23 cellular contexts compared by ENCODE assay signal in genomic region chr9:82491604-82492003, GRCh38.
A peak's percentile ranks its signal among the peaks of the same experiment; 100 is the strongest.
DNase-seq lines count a peak whose midpoint lies in the region; ATAC-seq and TF ChIP-seq lines count a peak whose summit lies in the region.
"Had no signal": no experiment of that assay in that cellular context is flagged by ENCODE, and none has a peak within 500 bp of the region (broad histone marks: within the 10 kb centered on the region; RNA-seq: fewer than 3 reads in every experiment).

No MANE protein-coding gene starts in this region.

- no TSS peak for BruUV-seq in IMR-90 (replicated peaks; lab: Mats Ljungman, UMichigan)

- no peak overlapping the region for H2AFZ ChIP-seq in SK-N-SH (ENCODE audit: low read depth)
- no peak overlapping the region for H2AFZ ChIP-seq in IMR-90 (replicated peaks; ENCODE audit: low read length, poor library complexity)
- H2AFZ ChIP-seq: GM23338 had no signal

- peaks cover 44% of the 10 kb centered on the region for H3K4me1 Mint-ChIP-seq in mesothelial cell of epicardium
- H3K4me1 Mint-ChIP-seq: CD8-positive, alpha-beta memory T cell had no signal

- peaks cover 16% of the 10 kb centered on the region for H3F3A ChIP-seq in SK-N-SH (replicated peaks; ENCODE audit: insufficient read depth)

- no peaks in the 10 kb centered on the region for H3K27me3 Mint-ChIP-seq in mesothelial cell of epicardium (ENCODE audit: low read depth)
- H3K27me3 Mint-ChIP-seq: CD4-positive, alpha-beta T cell; CD8-positive, alpha-beta memory T cell had no signal

- 88% methylated on average over 3 of the region's 3 CpGs for WGBS in SK-N-SH (ENCODE audit: low lambda C conversion rate)
- WGBS in IMR-90 (ENCODE audit: extremely low coverage in 2 of 2, insufficient read length in 1 of 2), 2 experiments, result no CpG with 5 or more reads among the region's 3 CpGs
- WGBS in thyroid gland, 2 donors, result 96 to 98% methylated on average over 3 of the region's 3 CpGs

- H4K8ac ChIP-seq in IMR-90 (ENCODE audit: low read depth in 2 of 2, low read length in 2 of 2), result no peak overlapping the region

- no peak overlapping the region for H2AK9ac ChIP-seq in IMR-90 (replicated peaks; ENCODE audit: low read depth, low read length, poor library complexity)

- no peak overlapping the region for H3K27ac ChIP-seq in SK-N-SH (ENCODE audit: low read depth in 2 of 2, low read length in 1 of 2)
- H3K27ac ChIP-seq in IMR-90 (ENCODE audit: insufficient read depth, low read length), result no peak overlapping the region
- H3K27ac ChIP-seq in thyroid gland, result no peak overlapping the region
- H3K27ac ChIP-seq: 22Rv1; BLaER1 treated with 17β-estradiol and CSF1 and Interleukin-3, amounts not matched to agents 10 nM and 100 nM had no signal

- peaks cover 12% of the 10 kb centered on the region for H3K9me3 Mint-ChIP-seq in mesothelial cell of epicardium
- H3K9me3 Mint-ChIP-seq: H9, HFFc6 had no signal

- no peak overlapping the region for H3K56ac ChIP-seq in IMR-90 (ENCODE audit: extremely low read depth, insufficient read depth, low read length)

- in situ Hi-C loops in IMR-90 (cut with MboI; ENCODE audit: low sequenced_read_pairs), result loop anchor here (25.0 kb wide), 1 partner anchor 104 kb away; no protein-coding TSS in a partner anchor

- no peaks in the 10 kb centered on the region; the same call in 1 of the 2 replicates for H3K9me1 ChIP-seq in IMR-90 (ENCODE audit: insufficient read depth, low read length)

- no peak for TF ChIP-seq RAD21 in SK-N-SH (IDR thresholded peaks at IDR 0.05; ENCODE audit: low read length)
- TF ChIP-seq RAD21 in IMR-90 (IDR thresholded peaks at IDR 0.05; ENCODE audit: low read length), result no peak

- intact Hi-C loops in IMR-90 (cut with micrococcal nuclease) (no loop called here), mucosa of descending colon (cut with DNase I, micrococcal nuclease) (no loop called here), thyroid gland (cut with DNase I) (no loop called here)

- no peak overlapping the region for H2BK20ac ChIP-seq in IMR-90 (ENCODE audit: low read depth, low read length)

- DNase-seq in SK-N-SH (no peak), IMR-90 (peak; percentile 10), astrocyte of the hippocampus (ENCODE audit: low read depth, low spot score) (peak; percentile 14), mesothelial cell of epicardium (ENCODE audit: low spot score in 2 of 2, unreplicated experiment in 2 of 2) (no peak), dermis blood vessel endothelial cell (no peak), mucosa of descending colon (no peak), thyroid gland (no peak)
- DNase-seq: AML-193; BE2C; CD4-positive, alpha-beta T cell; CD8-positive, alpha-beta memory T cell; DMS53; DMS79 treated with DMSO at 0.1 percent for 48 hours; GDM1; H9; HFFc6 had no signal

- H2BK5ac ChIP-seq in IMR-90 (ENCODE audit: low read depth, low read length, poor library complexity, severe bottlenecking), result no peak overlapping the region

- no peak overlapping the region for H2BK120ac ChIP-seq in IMR-90 (ENCODE audit: low read depth, low read length)

- H4K20me1 ChIP-seq in SK-N-SH (ENCODE audit: insufficient read depth) (no peaks in the 10 kb centered on the region), IMR-90 (ENCODE audit: insufficient read depth, low read length) (no peaks in the 10 kb centered on the region)
- H4K20me1 ChIP-seq: BLaER1 treated with 17β-estradiol and CSF1 and Interleukin-3, amounts not matched to agents 10 nM and 100 nM had no signal

- peaks cover 2% of the 10 kb centered on the region for H3K36me3 Mint-ChIP-seq in mesothelial cell of epicardium
- H3K36me3 Mint-ChIP-seq: CD14-positive monocyte; CD8-positive, alpha-beta memory T cell had no signal

- H3K27me3 ChIP-seq in SK-N-SH (ENCODE audit: insufficient read depth), result no peaks in the 10 kb centered on the region
- H3K27me3 ChIP-seq in IMR-90 (ENCODE audit: control insufficient read depth, insufficient read depth, low read length), result no peaks in the 10 kb centered on the region
- H3K27me3 ChIP-seq in thyroid gland, result no peaks in the 10 kb centered on the region
- H3K27me3 ChIP-seq: BE2C; BLaER1 treated with 17β-estradiol and CSF1 and Interleukin-3, amounts not matched to agents 10 nM and 100 nM had no signal

- ATAC-seq in SK-N-SH treated with all-trans-retinoic acid at 6 μM for 48 hours (no peak), IMR-90 (ENCODE audit: low read depth) (no peak), mucosa of descending colon (no peak)
- ATAC-seq: GM12878, GM23338, HCT116 had no signal

- no peaks in the 10 kb centered on the region for H3K36me3 ChIP-seq in SK-N-SH (replicated peaks in 1 of 2; ENCODE audit: control insufficient read depth in 1 of 2, insufficient read depth in 2 of 2, low read length in 1 of 2)
- no peaks in the 10 kb centered on the region for H3K36me3 ChIP-seq in IMR-90 (ENCODE audit: control insufficient read depth, insufficient read depth, low read length)
- no peaks in the 10 kb centered on the region for H3K36me3 ChIP-seq in mucosa of descending colon (ENCODE audit: low read depth)
- H3K36me3 ChIP-seq in thyroid gland, result no peaks in the 10 kb centered on the region
- H3K36me3 ChIP-seq: BE2C; BLaER1 treated with 17β-estradiol and CSF1 and Interleukin-3, amounts not matched to agents 10 nM and 100 nM had no signal

- H3K79me1 ChIP-seq in IMR-90 (ENCODE audit: low read depth in 1 of 2, low read length in 2 of 2), result no peaks in the 10 kb centered on the region

- TF ChIP-seq CTCF in SK-N-SH (IDR thresholded peaks at IDR 0.05) (no peak), IMR-90 (conservative IDR thresholded peaks at IDR 0.05; ENCODE audit: low read depth, low read length) (no peak), mesothelial cell of epicardium (IDR thresholded peaks at IDR 0.05; ENCODE audit: unreplicated experiment) (no peak), mucosa of descending colon (IDR thresholded peaks at IDR 0.05) (no peak), thyroid gland (IDR thresholded peaks at IDR 0.05) (no peak)

- H3K9me2 ChIP-seq in SK-N-SH, result no peaks in the 10 kb centered on the region

- dilution Hi-C loops in IMR-90 (cut with HindIII; ENCODE audit: low sequenced_read_pairs, unreplicated experiment), result no loop called here

- H4K5ac ChIP-seq in IMR-90 (ENCODE audit: low read depth, low read length), result no peak overlapping the region

- CTCF ChIA-PET in SK-N-SH (lab: Yijun Ruan, JAX), result interaction anchor here (1.6 kb wide), 1 partner anchor 115 kb away, joined by 4 read pairs; no protein-coding TSS in a partner anchor
- CTCF ChIA-PET in IMR-90 (lab: Yijun Ruan, JAX), result no interaction called here

- H3K4me1 ChIP-seq in SK-N-SH (ENCODE audit: control insufficient read depth in 1 of 2, insufficient read depth in 2 of 2, low read depth in 1 of 2, low read length in 1 of 2) (peaks cover 18 to 19% of the 10 kb centered on the region in 2 experiments), IMR-90 (ENCODE audit: control insufficient read depth, insufficient read depth, low read length) (peaks cover 5% of the 10 kb centered on the region), mucosa of descending colon (ENCODE audit: low read depth) (no peaks in the 10 kb centered on the region), thyroid gland (peaks cover 17 to 23% of the 10 kb centered on the region in 2 donors)

- H2BK15ac ChIP-seq in IMR-90 (ENCODE audit: low read depth, low read length), result no peak overlapping the region

- no peak overlapping the region for H3K4ac ChIP-seq in IMR-90 (ENCODE audit: low read depth, low read length)

- H3K9ac ChIP-seq in SK-N-SH (no peak overlapping the region), IMR-90 (ENCODE audit: low read depth, low read length) (no peak overlapping the region)
- H3K9ac ChIP-seq: BLaER1 treated with 17β-estradiol and CSF1 and Interleukin-3, amounts not matched to agents 10 nM and 100 nM had no signal

- no peak for TF ChIP-seq POLR2A in IMR-90 (IDR thresholded peaks at IDR 0.05; ENCODE audit: low read depth, low read length)
- TF ChIP-seq POLR2A in thyroid gland (IDR thresholded peaks at IDR 0.05), result no peak

- POLR2A ChIA-PET in SK-N-SH (lab: Yijun Ruan, JAX), result no interaction called here
- POLR2A ChIA-PET in IMR-90 (lab: Charles Lee; ENCODE audit: unreplicated experiment), result no interaction called here

- no peak overlapping the region for H3K4me3 Mint-ChIP-seq in mesothelial cell of epicardium
- H3K4me3 Mint-ChIP-seq: CD14-positive monocyte; CD4-positive, alpha-beta T cell; CD8-positive, alpha-beta memory T cell; GM23338; H9; HFFc6 had no signal

- no peaks in the 10 kb centered on the region for H3K79me2 ChIP-seq in SK-N-SH (ENCODE audit: insufficient read depth)

- H4K91ac ChIP-seq in IMR-90 (ENCODE audit: insufficient read depth, low read depth, low read length), result no peak overlapping the region

- H3K18ac ChIP-seq in IMR-90 (ENCODE audit: low read depth, low read length), result no peak overlapping the region

- H3K14ac ChIP-seq in IMR-90 (replicated peaks; ENCODE audit: low read depth, low read length), result no peak overlapping the region

- H3K4me2 ChIP-seq in SK-N-SH, result no peak overlapping the region
- no peak overlapping the region for H3K4me2 ChIP-seq in IMR-90 (ENCODE audit: low read depth, low read length)
- H3K4me2 ChIP-seq: BLaER1 treated with 17β-estradiol and CSF1 and Interleukin-3, amounts not matched to agents 10 nM and 100 nM; GM23338 had no signal

- H2AK5ac ChIP-seq in IMR-90 (ENCODE audit: low read depth, low read length), result no peak overlapping the region

- no peaks in the 10 kb centered on the region for H3K9me3 ChIP-seq in SK-N-SH
- no peaks in the 10 kb centered on the region for H3K9me3 ChIP-seq in IMR-90 (ENCODE audit: control insufficient read depth, insufficient read depth, low read length)
- no peaks in the 10 kb centered on the region for H3K9me3 ChIP-seq in mucosa of descending colon
- no peaks in the 10 kb centered on the region for H3K9me3 ChIP-seq in thyroid gland
- H3K9me3 ChIP-seq: BE2C had no signal

- H3K23ac ChIP-seq in IMR-90 (ENCODE audit: low read depth, low read length), result no peak overlapping the region

- H3K4me3 ChIP-seq in SK-N-SH (ENCODE audit: low read depth in 2 of 2, low read length in 1 of 2), result no peak overlapping the region
- no peak overlapping the region for H3K4me3 ChIP-seq in IMR-90 (ENCODE audit: insufficient read depth, low read depth, low read length)
- H3K4me3 ChIP-seq in mucosa of descending colon, result no peak overlapping the region
- no peak overlapping the region for H3K4me3 ChIP-seq in thyroid gland (replicated peaks in 1 of 3)
- H3K4me3 ChIP-seq: BLaER1 treated with 17β-estradiol and CSF1 and Interleukin-3, amounts not matched to agents 10 nM and 100 nM; GM12878; GM23338 had no signal

- H3K27ac Mint-ChIP-seq in mesothelial cell of epicardium, result peak overlapping the region; percentile 24
- H3K27ac Mint-ChIP-seq: CD14-positive monocyte; CD4-positive, alpha-beta T cell; CD8-positive, alpha-beta memory T cell; GM23338; H9; HFFc6 had no signal

- no peak for TF ChIP-seq EP300 in SK-N-SH (IDR thresholded peaks at IDR 0.05; ENCODE audit: borderline replicate concordance in 1 of 2, low read depth in 1 of 2, low read length in 1 of 2)

TF ChIP-seq in SK-N-SH, 30 proteins besides CTCF, POLR2A, EP300 and RAD21 (continues in another document):
- TF ChIP-seq MEF2A (IDR thresholded peaks at IDR 0.05; ENCODE audit: borderline replicate concordance, low read depth) (no peak), FOXJ3 (CRISPR knock-in tag; IDR thresholded peaks at IDR 0.05) (no peak), NFIC (IDR thresholded peaks at IDR 0.05; ENCODE audit: borderline replicate concordance) (no peak)

Comparison
In these comparisons a context has a peak if more than half of its experiments do, and no peak if none do; other contexts are left out.
1. DNase-seq: peak in IMR-90 (single experiment) and astrocyte of the hippocampus (single experiment); none in SK-N-SH (single experiment), mesothelial cell of epicardium (0 of 2), dermis blood vessel endothelial cell (single experiment), mucosa of descending colon (0 of 3) and thyroid gland (0 of 2).